8 cellular contexts compared by ENCODE assay signal in the genomic region with DNA sequence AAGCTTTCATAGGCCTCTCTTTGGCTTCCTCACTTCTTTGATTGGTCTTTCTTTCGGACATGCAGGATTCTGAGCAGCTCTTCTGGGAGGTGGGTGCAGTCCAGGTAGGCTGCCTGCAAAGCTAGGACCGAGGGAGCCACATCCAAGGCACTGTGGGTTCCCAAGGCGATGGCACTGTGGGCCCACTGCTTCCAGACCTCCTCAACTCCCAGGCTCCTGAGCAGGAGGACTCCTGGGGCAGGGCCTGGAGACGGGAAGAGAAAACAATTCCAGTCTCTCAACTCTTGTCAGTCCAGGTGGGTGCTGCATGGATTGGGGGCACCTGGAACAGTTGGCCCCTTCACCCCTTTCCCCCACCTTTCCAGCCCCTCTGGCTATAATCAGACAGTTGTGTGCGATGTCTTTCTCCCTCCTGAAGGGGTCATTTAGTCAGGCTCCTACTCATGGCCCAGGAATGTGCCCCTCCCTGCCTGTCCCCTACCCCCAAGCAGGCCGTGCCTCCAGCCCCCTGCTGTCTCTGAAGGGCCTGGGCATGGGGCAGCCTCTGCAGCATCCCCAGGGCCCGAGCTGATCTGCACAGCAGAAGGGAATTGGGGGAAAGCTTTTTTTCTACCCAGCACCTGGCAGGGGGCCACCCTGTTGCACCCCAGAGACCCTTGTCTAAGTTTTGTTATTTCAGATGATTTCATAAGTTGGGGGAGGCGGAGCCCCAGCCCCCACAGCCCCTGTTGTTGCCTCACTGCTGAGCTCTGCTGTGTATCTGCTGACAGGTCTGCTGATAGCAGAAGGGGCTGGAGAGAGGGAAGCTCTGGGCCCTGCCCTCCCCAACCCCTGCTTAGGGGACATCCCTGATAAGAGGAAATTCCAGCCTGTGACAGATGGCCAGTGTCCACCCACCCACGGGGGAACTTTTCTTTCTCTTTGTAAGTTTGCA.
A peak's percentile ranks its signal among the peaks of the same experiment; 100 is the strongest.
DNase-seq lines count a peak whose midpoint lies in the region; ATAC-seq lines count a peak whose summit lies in the region.

No MANE protein-coding gene starts in this region.

- peak overlapping the region; percentile 69 for H3K4me3 Mint-ChIP-seq in activated naive CD8-positive, alpha-beta T cell treated with anti-CD3 and anti-CD28 coated beads, Interleukin-2, amount 10 ng/mL, durations not matched to agents 7 days and 5 days

- H3K4me1 Mint-ChIP-seq in activated naive CD8-positive, alpha-beta T cell treated with anti-CD3 and anti-CD28 coated beads, Interleukin-2, amount 10 ng/mL, durations not matched to agents 7 days and 5 days = peaks cover 79% of the 10 kb centered on the region

- no peaks in the 10 kb centered on the region for H3K27me3 Mint-ChIP-seq in activated naive CD8-positive, alpha-beta T cell treated with anti-CD3 and anti-CD28 coated beads, Interleukin-2, amount 10 ng/mL, durations not matched to agents 7 days and 5 days

- intact Hi-C loops in posterior vena cava (cut with DNase I) = no loop called here

- H3K9me3 Mint-ChIP-seq in activated naive CD8-positive, alpha-beta T cell treated with anti-CD3 and anti-CD28 coated beads, Interleukin-2, amount 10 ng/mL, durations not matched to agents 7 days and 5 days = no peaks in the 10 kb centered on the region

- DNase-seq in NCI-H2171 treated with DMSO at 0.1 percent for 48 hours (lab: John Stamatoyannopoulos, UW) = peak; percentile 5
- DNase-seq in NCI-H2171 (lab: John Stamatoyannopoulos, UW) = no peak
- DNase-seq in activated naive CD8-positive, alpha-beta T cell treated with anti-CD3 and anti-CD28 coated beads, Interleukin-2, amount 10 ng/mL, durations not matched to agents 7 days and 5 days = no peak
- peak; percentile 68 for DNase-seq in iPS-NIHi11 (ENCODE audit: low spot score)
- no peak for DNase-seq in substantia nigra (lab: John Stamatoyannopoulos, UW)
- DNase-seq in posterior vena cava (ENCODE audit: low spot score) = no peak

- peak overlapping the region; percentile 84 for H3K27ac Mint-ChIP-seq in activated naive CD8-positive, alpha-beta T cell treated with anti-CD3 and anti-CD28 coated beads, Interleukin-2, amount 10 ng/mL, durations not matched to agents 7 days and 5 days

- peak overlapping the region; percentile 18 for H3K27ac ChIP-seq in substantia nigra (ENCODE audit: low read depth, low read length, poor library complexity, severe bottlenecking)

- ATAC-seq in activated naive CD8-positive, alpha-beta T cell treated with anti-CD3 and anti-CD28 coated beads, Interleukin-2, amount 10 ng/mL, durations not matched to agents 7 days and 5 days (ENCODE audit: low read depth) = no peak
- ATAC-seq in GM21423 (IDR thresholded peaks at IDR 0.05; ENCODE audit: unreplicated experiment) (no peak), GM21619 (IDR thresholded peaks at IDR 0.05; ENCODE audit: unreplicated experiment) (no peak)

- POLR2A ChIA-PET in activated naive CD8-positive, alpha-beta T cell treated with anti-CD3 and anti-CD28 coated beads, Interleukin-2, amount 10 ng/mL, durations not matched to agents 7 days and 5 days (lab: Charles Lee) = interaction anchor here (0.6 to 1.4 kb wide), 2 partner anchors 12 to 56 kb away, joined by 3 to 7 read pairs; no protein-coding TSS in a partner anchor

- H3K36me3 Mint-ChIP-seq in activated naive CD8-positive, alpha-beta T cell treated with anti-CD3 and anti-CD28 coated beads, Interleukin-2, amount 10 ng/mL, durations not matched to agents 7 days and 5 days = peaks cover 48% of the 10 kb centered on the region

Comparison
In these comparisons a context has a peak if more than half of its experiments do, and no peak if none do; other contexts are left out.
1. DNase-seq: peak in NCI-H2171 treated with DMSO at 0.1 percent for 48 hours (single experiment) and iPS-NIHi11 (single experiment); none in NCI-H2171 (single experiment), activated naive CD8-positive, alpha-beta T cell treated with anti-CD3 and anti-CD28 coated beads, Interleukin-2, amount 10 ng/mL, durations not matched to agents 7 days and 5 days (single experiment), substantia nigra (0 of 49) and posterior vena cava (single experiment).